15 cellular contexts compared by ENCODE assay signal in genomic region chr4:44326716-44327115, GRCh38.
"Had no signal": no experiment of that assay in that cellular context is flagged by ENCODE, and none has a peak within 500 bp of the region (broad histone marks: within the 10 kb centered on the region; RNA-seq: fewer than 3 reads in every experiment).

No MANE protein-coding gene starts in this region.

- H3K27ac Mint-ChIP-seq: activated CD4-positive, alpha-beta T cell treated with anti-CD3 and anti-CD28 coated beads, Interleukin-2, amount 10 ng/mL, durations not matched to agents 7 days and 5 days; activated naive CD4-positive, alpha-beta T cell treated with anti-CD3 and anti-CD28 coated beads, Interleukin-2, amount 50 U/mL, for 24 hours; brain; natural killer cell treated with Interleukin-12 subunit alpha and Interleukin-12 subunit beta and Interleukin-15 and Interleukin-18, amount 100 ng/mL, for 72 hours; progenitor cell of endocrine pancreas; stimulated activated effector memory CD8-positive, alpha-beta T cell treated with anti-CD3 and anti-CD28 coated beads, Interleukin-12 subunit alpha, Interleukin-12 subunit beta, amount 100 ng/mL, for 72 hours had no signal

- H3K9me3 Mint-ChIP-seq: activated CD4-positive, alpha-beta T cell treated with anti-CD3 and anti-CD28 coated beads, Interleukin-2, amount 10 ng/mL, durations not matched to agents 7 days and 5 days; brain had no signal

- H3K27me3 ChIP-seq: esophagus muscularis mucosa, right lobe of liver, tibial nerve, vagina had no signal

- H3K4me3 Mint-ChIP-seq: activated CD4-positive, alpha-beta T cell treated with anti-CD3 and anti-CD28 coated beads, Interleukin-2, amount 10 ng/mL, durations not matched to agents 7 days and 5 days; activated naive CD4-positive, alpha-beta T cell treated with anti-CD3 and anti-CD28 coated beads, Interleukin-2, amount 50 U/mL, for 24 hours; brain; natural killer cell treated with Interleukin-12 subunit alpha and Interleukin-12 subunit beta and Interleukin-15 and Interleukin-18, amount 100 ng/mL, for 72 hours; stimulated activated effector memory CD8-positive, alpha-beta T cell treated with anti-CD3 and anti-CD28 coated beads, Interleukin-12 subunit alpha, Interleukin-12 subunit beta, amount 100 ng/mL, for 72 hours had no signal

- ATAC-seq: natural killer cell treated with Interleukin-12 subunit alpha and Interleukin-12 subunit beta and Interleukin-15 and Interleukin-18, amount 100 ng/mL, for 72 hours; right lobe of liver; stimulated activated effector memory CD8-positive, alpha-beta T cell treated with anti-CD3 and anti-CD28 coated beads, Interleukin-12 subunit alpha, Interleukin-12 subunit beta, amount 100 ng/mL, for 72 hours had no signal

- H3K9me3 ChIP-seq: esophagus muscularis mucosa, right lobe of liver, tibial nerve, vagina had no signal

- H3K4me1 ChIP-seq: right lobe of liver, tibial nerve, vagina had no signal

- H3K27ac ChIP-seq: esophagus muscularis mucosa, right lobe of liver, tibial nerve, vagina had no signal

- DNase-seq: activated CD4-positive, alpha-beta T cell treated with anti-CD3 and anti-CD28 coated beads, Interleukin-2, amount 10 ng/mL, durations not matched to agents 7 days and 5 days; activated CD4-positive, CD25-positive, alpha-beta regulatory T cell; amniotic stem cell; hippocampal formation; nucleus accumbens; right lobe of liver; T-helper 2 cell had no signal

- H3K36me3 ChIP-seq: esophagus muscularis mucosa, right lobe of liver, tibial nerve, vagina had no signal

- H3K4me1 Mint-ChIP-seq: activated CD4-positive, alpha-beta T cell treated with anti-CD3 and anti-CD28 coated beads, Interleukin-2, amount 10 ng/mL, durations not matched to agents 7 days and 5 days; activated naive CD4-positive, alpha-beta T cell treated with anti-CD3 and anti-CD28 coated beads, Interleukin-2, amount 50 U/mL, for 24 hours; brain; stimulated activated effector memory CD8-positive, alpha-beta T cell treated with anti-CD3 and anti-CD28 coated beads, Interleukin-12 subunit alpha, Interleukin-12 subunit beta, amount 100 ng/mL, for 72 hours had no signal

- H3K27me3 Mint-ChIP-seq: activated CD4-positive, alpha-beta T cell treated with anti-CD3 and anti-CD28 coated beads, Interleukin-2, amount 10 ng/mL, durations not matched to agents 7 days and 5 days; activated naive CD4-positive, alpha-beta T cell treated with anti-CD3 and anti-CD28 coated beads, Interleukin-2, amount 50 U/mL, for 24 hours; brain; natural killer cell treated with Interleukin-12 subunit alpha and Interleukin-12 subunit beta and Interleukin-15 and Interleukin-18, amount 100 ng/mL, for 72 hours; progenitor cell of endocrine pancreas had no signal

- H3K36me3 Mint-ChIP-seq: activated naive CD4-positive, alpha-beta T cell treated with anti-CD3 and anti-CD28 coated beads, Interleukin-2, amount 50 U/mL, for 24 hours; brain; natural killer cell treated with Interleukin-12 subunit alpha and Interleukin-12 subunit beta and Interleukin-15 and Interleukin-18, amount 100 ng/mL, for 72 hours; stimulated activated effector memory CD8-positive, alpha-beta T cell treated with anti-CD3 and anti-CD28 coated beads, Interleukin-12 subunit alpha, Interleukin-12 subunit beta, amount 100 ng/mL, for 72 hours had no signal

- H3K4me3 ChIP-seq: esophagus muscularis mucosa, right lobe of liver, tibial nerve, vagina had no signal
